In the genomic region with DNA sequence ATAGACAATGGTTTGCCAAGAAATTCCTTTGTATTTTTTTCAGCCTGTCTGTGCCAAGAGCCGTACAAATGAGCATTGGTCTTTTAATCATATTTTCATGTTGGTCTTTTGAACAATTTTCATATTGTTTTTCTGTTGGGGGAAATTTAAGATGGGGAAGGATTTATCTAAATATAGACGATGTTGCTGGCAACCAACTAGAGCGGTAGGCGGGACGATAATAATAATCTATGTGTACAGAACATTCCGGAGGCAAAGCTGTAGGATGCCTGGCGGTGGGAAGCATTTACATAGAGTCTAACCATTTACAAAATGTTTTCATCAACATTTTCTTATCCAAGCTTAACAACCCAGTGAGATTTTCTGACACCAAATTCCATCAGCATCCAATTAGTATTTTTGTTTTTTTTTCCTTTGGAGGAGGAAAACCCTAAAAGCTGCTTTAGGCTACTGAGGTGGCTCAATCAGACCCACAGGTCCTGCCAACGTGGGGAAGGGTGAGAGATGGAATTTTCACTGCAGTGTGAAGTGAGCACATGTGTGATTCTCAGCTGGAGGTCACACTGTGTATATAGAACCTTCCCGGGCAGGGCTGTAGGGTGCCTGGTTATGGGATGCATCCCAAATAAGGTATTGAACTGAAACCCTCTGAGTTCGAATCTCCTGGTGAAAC, we compare ENCODE assay signal across 13 cellular contexts. TPM values are rescaled to one million over a fixed set of nuclear protein-coding genes. Genes with fewer than 3 reads are reported as not detected.
DNase-seq lines count a peak whose midpoint lies in the region; ATAC-seq, FAIRE-seq and TF ChIP-seq lines count a peak whose summit lies in the region.
"Had no signal": no experiment of that assay in that cellular context is flagged by ENCODE, and none has a peak within 500 bp of the region (broad histone marks: within the 10 kb centered on the region; RNA-seq: fewer than 3 reads in every experiment).

No MANE protein-coding gene starts in this region.

- POLR2A ChIA-PET in activated naive CD8-positive, alpha-beta T cell treated with anti-CD3 and anti-CD28 coated beads, Interleukin-2, amount 10 ng/mL, durations not matched to agents 7 days and 5 days (lab: Charles Lee), result interaction anchor here (0.6 to 5.9 kb wide), 4 partner anchors 11 to 289 kb away, joined by 3 to 100 read pairs (median 18); partner anchors contain the start of gene SEC14L1

- DNase-seq in NCI-H2227 (lab: John Stamatoyannopoulos, UW; ENCODE audit: unreplicated experiment) (peak; percentile 29), NCI-H2227 treated with DMSO at 0.1 percent for 48 hours (lab: John Stamatoyannopoulos, UW) (no peak), kidney (no peak)
- no peak for DNase-seq in activated naive CD8-positive, alpha-beta T cell treated with anti-CD3 and anti-CD28 coated beads, Interleukin-2, amount 10 ng/mL, durations not matched to agents 7 days and 5 days
- DNase-seq in stimulated activated naive B cell treated with anti-CD40 and anti-IgM and Interleukin-4, amounts not matched to agents 10 μg/mL and 1 μg/mL and 100 μg/mL, for 72 hours, result no peak
- no peak for DNase-seq in activated T-cell treated with anti-CD3 and anti-CD28 coated beads, Interleukin-2, amount 50 U/mL, for 48 hours
- DNase-seq in activated CD4-positive, alpha-beta T cell treated with anti-CD3 and anti-CD28 coated beads, Interleukin-2, amount 50 U/mL, for 48 hours, result no peak
- DNase-seq: activated naive CD4-positive, alpha-beta T cell treated with anti-CD3 and anti-CD28 coated beads, Interleukin-2, amount 50 U/mL, for 16 hours; NCI-H226; stimulated activated naive CD4-positive, alpha-beta T cell; SW 1271 had no signal

- no peak for TF ChIP-seq CTCF in kidney (IDR thresholded peaks at IDR 0.05; ENCODE audit: borderline replicate concordance, extremely low read depth, insufficient read depth)

- peaks cover 3% of the 10 kb centered on the region for H3K36me3 Mint-ChIP-seq in activated naive CD8-positive, alpha-beta T cell treated with anti-CD3 and anti-CD28 coated beads, Interleukin-2, amount 10 ng/mL, durations not matched to agents 7 days and 5 days
- H3K36me3 Mint-ChIP-seq in stimulated activated naive B cell treated with anti-CD40 and anti-IgM and Interleukin-4, amounts not matched to agents 10 μg/mL and 1 μg/mL and 100 μg/mL, for 72 hours, result peaks cover 0 to 3% of the 10 kb centered on the region in 2 donors

- no peaks in the 10 kb centered on the region for H3K9me3 ChIP-seq in kidney (ENCODE audit: control insufficient read depth in 1 of 2, low read length in 2 of 2)

- peak overlapping the region; percentile 59 for H3K27ac Mint-ChIP-seq in activated naive CD8-positive, alpha-beta T cell treated with anti-CD3 and anti-CD28 coated beads, Interleukin-2, amount 10 ng/mL, durations not matched to agents 7 days and 5 days
- H3K27ac Mint-ChIP-seq in stimulated activated naive B cell treated with anti-CD40 and anti-IgM and Interleukin-4, amounts not matched to agents 10 μg/mL and 1 μg/mL and 100 μg/mL, for 72 hours, result peak overlapping the region; percentile 21

- no peak for FAIRE-seq in kidney (lab: Jason Lieb, UNC)
- FAIRE-seq: A204.1 had no signal

- H3K9ac ChIP-seq in kidney (ENCODE audit: low read length in 2 of 2), result peak overlapping the region; percentile 24 to 69

- intact Hi-C loops in kidney (cut with DNase I), result no loop called here

- peaks cover 12 to 14% of the 10 kb centered on the region in 2 donors for H3K4me1 ChIP-seq in kidney (ENCODE audit: control insufficient read depth in 1 of 2, insufficient read depth in 1 of 2, low read depth in 1 of 2, low read length in 2 of 2)

- H3K4me1 Mint-ChIP-seq in activated naive CD8-positive, alpha-beta T cell treated with anti-CD3 and anti-CD28 coated beads, Interleukin-2, amount 10 ng/mL, durations not matched to agents 7 days and 5 days, result peaks cover 37% of the 10 kb centered on the region
- peaks cover 11 to 26% of the 10 kb centered on the region in 2 donors for H3K4me1 Mint-ChIP-seq in stimulated activated naive B cell treated with anti-CD40 and anti-IgM and Interleukin-4, amounts not matched to agents 10 μg/mL and 1 μg/mL and 100 μg/mL, for 72 hours

- peak overlapping the region in 1 of 2 donors; percentile 49 for H3K4me3 ChIP-seq in kidney (ENCODE audit: low read length in 2 of 2)

- H3K9me3 Mint-ChIP-seq in activated naive CD8-positive, alpha-beta T cell treated with anti-CD3 and anti-CD28 coated beads, Interleukin-2, amount 10 ng/mL, durations not matched to agents 7 days and 5 days, result no peaks in the 10 kb centered on the region
- H3K9me3 Mint-ChIP-seq in stimulated activated naive B cell treated with anti-CD40 and anti-IgM and Interleukin-4, amounts not matched to agents 10 μg/mL and 1 μg/mL and 100 μg/mL, for 72 hours, result no peaks in the 10 kb centered on the region

- H3K36me3 ChIP-seq in kidney (ENCODE audit: control insufficient read depth in 1 of 2, insufficient read depth in 2 of 2, low read length in 2 of 2), result no peaks in the 10 kb centered on the region

- no peak for ATAC-seq in activated naive CD8-positive, alpha-beta T cell treated with anti-CD3 and anti-CD28 coated beads, Interleukin-2, amount 10 ng/mL, durations not matched to agents 7 days and 5 days (ENCODE audit: low read depth)
- no peak for ATAC-seq in stimulated activated naive B cell treated with anti-CD40 and anti-IgM and Interleukin-4, amounts not matched to agents 10 μg/mL and 1 μg/mL and 100 μg/mL, for 72 hours (replicated peaks)
- no peak for ATAC-seq in GM19455 (IDR thresholded peaks at IDR 0.05; ENCODE audit: unreplicated experiment)

- H3K27ac ChIP-seq in kidney (ENCODE audit: low read depth in 2 of 2, low read length in 2 of 2), result peak overlapping the region; percentile 91 to 94

- H3K27me3 Mint-ChIP-seq in activated naive CD8-positive, alpha-beta T cell treated with anti-CD3 and anti-CD28 coated beads, Interleukin-2, amount 10 ng/mL, durations not matched to agents 7 days and 5 days, result no peaks in the 10 kb centered on the region
- H3K27me3 Mint-ChIP-seq in stimulated activated naive B cell treated with anti-CD40 and anti-IgM and Interleukin-4, amounts not matched to agents 10 μg/mL and 1 μg/mL and 100 μg/mL, for 72 hours, result no peaks in the 10 kb centered on the region

- peak overlapping the region; percentile 28 for H3K4me3 Mint-ChIP-seq in activated naive CD8-positive, alpha-beta T cell treated with anti-CD3 and anti-CD28 coated beads, Interleukin-2, amount 10 ng/mL, durations not matched to agents 7 days and 5 days
- no peak overlapping the region for H3K4me3 Mint-ChIP-seq in stimulated activated naive B cell treated with anti-CD40 and anti-IgM and Interleukin-4, amounts not matched to agents 10 μg/mL and 1 μg/mL and 100 μg/mL, for 72 hours

RNA-seq across cellular contexts. Expression of gene SEC14L1, which starts 11.7 kb away (rescaled TPM):
- total RNA-seq in activated naive CD8-positive, alpha-beta T cell treated with anti-CD3 and anti-CD28 coated beads, Interleukin-2, amount 10 ng/mL, durations not matched to agents 7 days and 5 days, result 10 to 100 TPM; 74.6 to 77.5 TPM
- total RNA-seq in kidney, result 157 TPM
- polyA plus RNA-seq in kidney (ENCODE audit: insufficient read depth, low read depth, low replicate concordance), result 49.2 TPM
